17 cellular contexts compared by ENCODE assay signal in genomic region chr10:29141761-29142160, GRCh38.
DNase-seq lines count a peak whose midpoint lies in the region; ATAC-seq, FAIRE-seq and TF ChIP-seq lines count a peak whose summit lies in the region.
"Had no signal": no experiment of that assay in that cellular context is flagged by ENCODE, and none has a peak within 500 bp of the region (broad histone marks: within the 10 kb centered on the region; RNA-seq: fewer than 3 reads in every experiment).

No MANE protein-coding gene starts in this region.

- H3K4me2 ChIP-seq in SK-N-SH: 0 out of 2 replicates have a peak overlapping the region, but pooled peaks have one; percentile 0

- ATAC-seq in HG03196 (IDR thresholded peaks at IDR 0.05; ENCODE audit: unreplicated experiment): no peak
- ATAC-seq in stimulated activated naive B cell treated with anti-CD40 and anti-IgM and Interleukin-4, amounts not matched to agents 10 μg/mL and 1 μg/mL and 100 μg/mL, for 72 hours (replicated peaks): no peak
- ATAC-seq: naive thymus-derived CD8-positive, alpha-beta T cell had no signal

- peak; percentile 84 for FAIRE-seq in H54 (lab: Jason Lieb, UNC)
- FAIRE-seq: islet of Langerhans had no signal

- H2AFZ ChIP-seq in SK-N-SH (ENCODE audit: low read depth): no peak overlapping the region

- H3K79me2 ChIP-seq in SK-N-SH (ENCODE audit: insufficient read depth): no peaks in the 10 kb centered on the region

- no peaks in the 10 kb centered on the region for H3K27me3 Mint-ChIP-seq in nephron progenitor cell (ENCODE audit: low read depth, poor library complexity)
- peaks cover 4 to 15% of the 10 kb centered on the region in 2 donors for H3K27me3 Mint-ChIP-seq in stimulated activated naive B cell treated with anti-CD40 and anti-IgM and Interleukin-4, amounts not matched to agents 10 μg/mL and 1 μg/mL and 100 μg/mL, for 72 hours

- no peaks in the 10 kb centered on the region for H3K9me3 ChIP-seq in SK-N-SH
- H3K9me3 ChIP-seq: esophagus muscularis mucosa, spleen, tibial nerve had no signal

- peak overlapping the region; percentile 53 to 90; a peak in 3 of 4 replicates for H3K27ac ChIP-seq in SK-N-SH (ENCODE audit: low read depth in 2 of 2, low read length in 1 of 2)
- H3K27ac ChIP-seq: esophagus muscularis mucosa, spleen had no signal

- no peaks in the 10 kb centered on the region for H3K36me3 Mint-ChIP-seq in nephron progenitor cell (ENCODE audit: low read depth)
- no peaks in the 10 kb centered on the region for H3K36me3 Mint-ChIP-seq in stimulated activated naive B cell treated with anti-CD40 and anti-IgM and Interleukin-4, amounts not matched to agents 10 μg/mL and 1 μg/mL and 100 μg/mL, for 72 hours
- H3K36me3 Mint-ChIP-seq: naive thymus-derived CD8-positive, alpha-beta T cell had no signal

- H3F3A ChIP-seq in SK-N-SH (replicated peaks; ENCODE audit: insufficient read depth): peaks cover 28% of the 10 kb centered on the region

- peaks cover 4% of the 10 kb centered on the region for H3K9me3 Mint-ChIP-seq in nephron progenitor cell
- no peaks in the 10 kb centered on the region for H3K9me3 Mint-ChIP-seq in stimulated activated naive B cell treated with anti-CD40 and anti-IgM and Interleukin-4, amounts not matched to agents 10 μg/mL and 1 μg/mL and 100 μg/mL, for 72 hours
- H3K9me3 Mint-ChIP-seq: activated CD4-positive, alpha-beta memory T cell treated with anti-CD3 and anti-CD28 coated beads, Interleukin-2, amount 10 ng/mL, durations not matched to agents 7 days and 5 days had no signal

- no peak for TF ChIP-seq CTCF in SK-N-SH (IDR thresholded peaks at IDR 0.05)
- no peak for TF ChIP-seq CTCF in fibroblast of pulmonary artery (IDR thresholded peaks at IDR 0.05; ENCODE audit: low read length, missing control alignments)
- no peak for TF ChIP-seq CTCF in nephron progenitor cell (IDR thresholded peaks at IDR 0.05)

- no peaks in the 10 kb centered on the region for H3K9me2 ChIP-seq in SK-N-SH

- H3K27ac Mint-ChIP-seq in nephron progenitor cell: no peak overlapping the region
- H3K27ac Mint-ChIP-seq in stimulated activated naive B cell treated with anti-CD40 and anti-IgM and Interleukin-4, amounts not matched to agents 10 μg/mL and 1 μg/mL and 100 μg/mL, for 72 hours: no peak overlapping the region
- H3K27ac Mint-ChIP-seq: activated CD4-positive, alpha-beta memory T cell treated with anti-CD3 and anti-CD28 coated beads, Interleukin-2, amount 10 ng/mL, durations not matched to agents 7 days and 5 days; naive thymus-derived CD8-positive, alpha-beta T cell had no signal

- peak overlapping the region; percentile 47; the same call in 1 of the 2 replicates for H3K9ac ChIP-seq in SK-N-SH

- no peak overlapping the region for H3K4me3 Mint-ChIP-seq in nephron progenitor cell
- H3K4me3 Mint-ChIP-seq in stimulated activated naive B cell treated with anti-CD40 and anti-IgM and Interleukin-4, amounts not matched to agents 10 μg/mL and 1 μg/mL and 100 μg/mL, for 72 hours: no peak overlapping the region
- H3K4me3 Mint-ChIP-seq: activated CD4-positive, alpha-beta memory T cell treated with anti-CD3 and anti-CD28 coated beads, Interleukin-2, amount 10 ng/mL, durations not matched to agents 7 days and 5 days; naive thymus-derived CD8-positive, alpha-beta T cell had no signal

- H3K4me3 ChIP-seq in SK-N-SH (ENCODE audit: low read depth in 2 of 2, low read length in 1 of 2) (no peak overlapping the region), fibroblast of pulmonary artery (replicated peaks; ENCODE audit: low read depth, low read length) (no peak overlapping the region)
- H3K4me3 ChIP-seq: esophagus muscularis mucosa, spleen, tibial nerve had no signal

- POLR2A ChIA-PET in SK-N-SH (lab: Yijun Ruan, JAX): no interaction called here

- TF ChIP-seq RAD21 in SK-N-SH (IDR thresholded peaks at IDR 0.05; ENCODE audit: low read length): 0 out of 2 replicates have a peak, but pooled peaks have one; percentile 7

- no peak for TF ChIP-seq POLR2A in H54 (IDR thresholded peaks at IDR 0.05; ENCODE audit: low read depth, low read length)

- CTCF ChIA-PET in SK-N-SH (lab: Yijun Ruan, JAX): interaction anchor here (0.7 to 3.0 kb wide), 2 partner anchors 11 to 151 kb away, joined by 3 to 8 read pairs; no protein-coding TSS in a partner anchor

- H3K27me3 ChIP-seq in SK-N-SH (ENCODE audit: insufficient read depth): no peaks in the 10 kb centered on the region
- H3K27me3 ChIP-seq: tibial nerve had no signal

- DNase-seq in H54 (ENCODE audit: insufficient read length, low spot score): no peak
- peak; percentile 53 for DNase-seq in SK-N-SH
- peak; percentile 57 for DNase-seq in fibroblast of pulmonary artery (ENCODE audit: low read depth)
- peak; percentile 50 for DNase-seq in renal cortical epithelial cell (ENCODE audit: low read depth)
- DNase-seq in HUDEP-2 (lab: John Stamatoyannopoulos, UW; ENCODE audit: unreplicated experiment in 76 of 76): no peak
- DNase-seq in nephron progenitor cell: no peak
- no peak for DNase-seq in stimulated activated naive B cell treated with anti-CD40 and anti-IgM and Interleukin-4, amounts not matched to agents 10 μg/mL and 1 μg/mL and 100 μg/mL, for 72 hours
- DNase-seq: activated CD4-positive, alpha-beta memory T cell treated with anti-CD3 and anti-CD28 coated beads, Interleukin-2, amount 10 ng/mL, durations not matched to agents 7 days and 5 days; cerebellar nuclear complex; naive thymus-derived CD8-positive, alpha-beta T cell; NCI-H2171 treated with DMSO at 0.1 percent for 48 hours; spleen; T-helper 9 cell had no signal

- TF ChIP-seq EP300 in SK-N-SH (IDR thresholded peaks at IDR 0.05; ENCODE audit: borderline replicate concordance in 1 of 2, low read depth in 1 of 2, low read length in 1 of 2): peak; percentile 54 to 97; a peak in 3 of 4 replicates

- no peaks in the 10 kb centered on the region; the same call in 1 of the 2 replicates for H4K20me1 ChIP-seq in SK-N-SH (ENCODE audit: insufficient read depth)

- H3K4me1 ChIP-seq in SK-N-SH (ENCODE audit: control insufficient read depth in 1 of 2, insufficient read depth in 2 of 2, low read depth in 1 of 2, low read length in 1 of 2): peaks cover 4 to 18% of the 10 kb centered on the region in 2 experiments; a peak in 3 of 4 replicates
- H3K4me1 ChIP-seq: esophagus muscularis mucosa, spleen had no signal

- no peaks in the 10 kb centered on the region for H3K36me3 ChIP-seq in SK-N-SH (replicated peaks in 1 of 2; ENCODE audit: control insufficient read depth in 1 of 2, insufficient read depth in 2 of 2, low read length in 1 of 2)
- H3K36me3 ChIP-seq: esophagus muscularis mucosa, spleen, tibial nerve had no signal

- peaks cover 8% of the 10 kb centered on the region for H3K4me1 Mint-ChIP-seq in nephron progenitor cell
- H3K4me1 Mint-ChIP-seq in stimulated activated naive B cell treated with anti-CD40 and anti-IgM and Interleukin-4, amounts not matched to agents 10 μg/mL and 1 μg/mL and 100 μg/mL, for 72 hours: no peaks in the 10 kb centered on the region
- H3K4me1 Mint-ChIP-seq: activated CD4-positive, alpha-beta memory T cell treated with anti-CD3 and anti-CD28 coated beads, Interleukin-2, amount 10 ng/mL, durations not matched to agents 7 days and 5 days had no signal

TF ChIP-seq in SK-N-SH, 30 proteins besides CTCF, POLR2A, EP300 and RAD21 (continues in another document):
- TF ChIP-seq TEAD4 (IDR thresholded peaks at IDR 0.05; ENCODE audit: borderline replicate concordance, insufficient read depth): peak; percentile 97
- peak; percentile 65; the same call in 1 of the 2 replicates for TF ChIP-seq FOSL2 (IDR thresholded peaks at IDR 0.05; ENCODE audit: borderline replicate concordance, low read depth)
- TF ChIP-seq SMC3 (IDR thresholded peaks at IDR 0.05; ENCODE audit: low read depth, low read length): no peak
- no peak for TF ChIP-seq RFX5 (IDR thresholded peaks at IDR 0.05; ENCODE audit: low read length)
- TF ChIP-seq MXI1 (IDR thresholded peaks at IDR 0.05; ENCODE audit: low read depth, low read length): no peak
- no peak for TF ChIP-seq NRF1 (IDR thresholded peaks at IDR 0.05; ENCODE audit: low read depth, low read length)
- TF ChIP-seq JUND (IDR thresholded peaks at IDR 0.05): peak; percentile 97
- TF ChIP-seq TAF1 (IDR thresholded peaks at IDR 0.05; ENCODE audit: borderline replicate concordance, low read depth, low read length): no peak
- TF ChIP-seq RXRA (IDR thresholded peaks at IDR 0.05; ENCODE audit: borderline replicate concordance, low read depth): peak; percentile 78; the same call in 1 of the 2 replicates
- no peak for TF ChIP-seq SIN3A (IDR thresholded peaks at IDR 0.05; ENCODE audit: borderline replicate concordance, low read depth, low read length)
- peak; percentile 51 for TF ChIP-seq GATA2 (CRISPR knock-in tag; IDR thresholded peaks at IDR 0.05)
- TF ChIP-seq MAX (IDR thresholded peaks at IDR 0.05; ENCODE audit: low read depth): peak; percentile 53; the same call in 1 of the 2 replicates
- TF ChIP-seq PBX3 (IDR thresholded peaks at IDR 0.05): peak; percentile 86
- no peak for TF ChIP-seq GABPA (IDR thresholded peaks at IDR 0.05; ENCODE audit: low read depth)
- TF ChIP-seq IRF3 (IDR thresholded peaks at IDR 0.05; ENCODE audit: low read depth, low read length): no peak

Comparison
In these comparisons a context has a peak if more than half of its experiments do, and no peak if none do; other contexts are left out.
1. DNase-seq: peak in SK-N-SH (single experiment), fibroblast of pulmonary artery (single experiment) and renal cortical epithelial cell (single experiment); none in H54 (single experiment), HUDEP-2 (0 of 76), nephron progenitor cell (single experiment) and stimulated activated naive B cell treated with anti-CD40 and anti-IgM and Interleukin-4, amounts not matched to agents 10 μg/mL and 1 μg/mL and 100 μg/mL, for 72 hours (single experiment).